ENCODE assay signal across 1 cellular context in the genomic region with DNA sequence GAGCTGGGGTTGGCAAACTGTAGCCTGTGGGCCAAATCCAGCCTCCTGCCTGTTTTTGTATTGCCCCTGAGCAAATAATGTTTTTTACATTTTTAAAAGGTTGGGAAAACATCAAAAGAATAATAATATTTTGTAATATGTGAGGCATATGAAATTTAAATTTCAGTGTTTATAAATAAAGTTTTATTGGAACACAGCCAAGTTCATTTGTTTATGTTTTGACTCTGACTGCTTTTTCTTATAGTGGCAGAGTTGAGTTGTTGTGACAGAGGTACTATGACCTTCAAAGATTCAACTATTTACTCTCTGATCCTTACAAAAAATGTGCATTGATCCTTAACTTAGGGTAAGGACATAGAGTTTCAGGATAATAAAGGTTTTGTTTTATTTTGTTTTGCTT.
TF ChIP-seq lines count a peak whose summit lies in the region.

No MANE protein-coding gene starts in this region.

TF ChIP-seq in HepG2, 621 proteins besides CTCF, POLR2A, EP300 and RAD21:
- TF ChIP-seq, protein P1, sequence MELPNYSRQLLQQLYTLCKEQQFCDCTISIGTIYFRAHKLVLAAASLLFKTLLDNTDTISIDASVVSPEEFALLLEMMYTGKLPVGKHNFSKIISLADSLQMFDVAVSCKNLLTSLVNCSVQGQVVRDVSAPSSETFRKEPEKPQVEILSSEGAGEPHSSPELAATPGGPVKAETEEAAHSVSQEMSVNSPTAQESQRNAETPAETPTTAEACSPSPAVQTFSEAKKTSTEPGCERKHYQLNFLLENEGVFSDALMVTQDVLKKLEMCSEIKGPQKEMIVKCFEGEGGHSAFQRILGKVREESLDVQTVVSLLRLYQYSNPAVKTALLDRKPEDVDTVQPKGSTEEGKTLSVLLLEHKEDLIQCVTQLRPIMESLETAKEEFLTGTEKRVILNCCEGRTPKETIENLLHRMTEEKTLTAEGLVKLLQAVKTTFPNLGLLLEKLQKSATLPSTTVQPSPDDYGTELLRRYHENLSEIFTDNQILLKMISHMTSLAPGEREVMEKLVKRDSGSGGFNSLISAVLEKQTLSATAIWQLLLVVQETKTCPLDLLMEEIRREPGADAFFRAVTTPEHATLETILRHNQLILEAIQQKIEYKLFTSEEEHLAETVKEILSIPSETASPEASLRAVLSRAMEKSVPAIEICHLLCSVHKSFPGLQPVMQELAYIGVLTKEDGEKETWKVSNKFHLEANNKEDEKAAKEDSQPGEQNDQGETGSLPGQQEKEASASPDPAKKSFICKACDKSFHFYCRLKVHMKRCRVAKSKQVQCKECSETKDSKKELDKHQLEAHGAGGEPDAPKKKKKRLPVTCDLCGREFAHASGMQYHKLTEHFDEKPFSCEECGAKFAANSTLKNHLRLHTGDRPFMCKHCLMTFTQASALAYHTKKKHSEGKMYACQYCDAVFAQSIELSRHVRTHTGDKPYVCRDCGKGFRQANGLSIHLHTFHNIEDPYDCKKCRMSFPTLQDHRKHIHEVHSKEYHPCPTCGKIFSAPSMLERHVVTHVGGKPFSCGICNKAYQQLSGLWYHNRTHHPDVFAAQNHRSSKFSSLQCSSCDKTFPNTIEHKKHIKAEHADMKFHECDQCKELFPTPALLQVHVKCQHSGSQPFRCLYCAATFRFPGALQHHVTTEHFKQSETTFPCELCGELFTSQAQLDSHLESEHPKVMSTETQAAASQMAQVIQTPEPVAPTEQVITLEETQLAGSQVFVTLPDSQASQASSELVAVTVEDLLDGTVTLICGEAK (IDR thresholded peaks at IDR 0.05) = peak; percentile 39; the same call in 1 of the 2 replicates
- TF ChIP-seq, protein P1 (CRISPR knock-in tag; IDR thresholded peaks at IDR 0.05) = no peak
- no peak for TF ChIP-seq ZNF614 (CRISPR knock-in tag; IDR thresholded peaks at IDR 0.05; ENCODE audit: borderline replicate concordance)
